In the genomic region with DNA sequence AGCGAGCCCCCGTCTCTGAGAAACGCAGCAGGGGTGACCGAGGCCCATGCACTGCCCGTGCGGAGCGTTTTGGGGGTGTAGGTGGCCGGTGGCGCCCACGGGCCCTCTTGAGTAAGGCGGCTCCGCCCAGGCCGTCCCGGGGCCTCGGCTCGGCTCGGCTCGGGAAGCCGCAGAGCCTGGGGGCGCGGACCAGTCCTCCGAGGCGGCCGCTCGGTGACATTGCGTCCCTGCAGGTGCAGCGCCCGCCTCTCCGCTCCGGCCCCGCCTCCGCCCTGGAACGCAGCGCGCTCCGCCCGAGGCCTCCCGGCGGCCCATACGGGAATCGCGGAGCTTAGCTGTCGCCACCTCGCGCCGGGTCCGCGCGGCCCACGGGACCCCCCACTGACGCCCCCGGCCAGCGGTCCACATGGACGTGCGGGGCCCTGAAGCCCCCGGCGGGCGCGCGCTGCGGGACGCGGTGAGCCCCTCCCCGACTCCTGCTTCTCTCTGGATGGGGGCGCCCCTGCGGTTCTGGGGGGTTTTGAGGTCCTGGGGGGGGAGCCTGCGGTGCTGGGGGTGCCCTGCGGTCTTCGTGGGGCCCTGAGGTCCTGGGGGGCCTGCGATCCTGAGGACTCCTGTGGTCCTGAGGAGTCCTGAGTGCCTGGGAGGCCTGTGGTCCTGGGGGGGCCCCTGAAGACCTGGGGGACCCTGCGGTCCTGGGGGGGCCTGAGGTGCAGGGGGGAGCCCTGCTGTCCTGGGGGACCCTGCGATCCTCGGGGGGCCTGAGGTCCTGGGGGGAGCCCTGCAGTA, we compare ENCODE assay signal across 8 cellular contexts.
DNase-seq lines count a peak whose midpoint lies in the region; ATAC-seq and TF ChIP-seq lines count a peak whose summit lies in the region.

HSBP1L1 (plus strand) TSS at position 314 of the 789 bp plus-strand sequence; CDS start at position 407, 93 bp downstream.

- H3K4me3 Mint-ChIP-seq in central memory CD8-positive, alpha-beta T cell = peak within 1 kb of the TSS; percentile 76

- no peaks in the 10 kb centered on the region for H3K27me3 Mint-ChIP-seq in central memory CD8-positive, alpha-beta T cell

- TF ChIP-seq EP300 in Ishikawa (IDR thresholded peaks at IDR 0.05; ENCODE audit: borderline replicate concordance) = no peak

- peak; percentile 75 for DNase-seq in ELR (ENCODE audit: low read depth)
- peak; percentile 87 for DNase-seq in WERI-Rb-1
- peak in 1 of 2 donors; percentile 37 for DNase-seq in central memory CD8-positive, alpha-beta T cell (ENCODE audit: low spot score in 2 of 2)
- peak; percentile 30 for DNase-seq in kidney glomerular epithelial cell (lab: John Stamatoyannopoulos, UW)
- DNase-seq in stimulated activated CD4-positive, alpha-beta T cell treated with anti-CD3 and anti-CD28 coated beads, Interleukin-2, amount 100 ng/mL, for 48 hours = peak; percentile 40 to 67
- no peak for DNase-seq in NCI-H1694 treated with DMSO at 0.1 percent for 48 hours (lab: John Stamatoyannopoulos, UW)

- peak within 1 kb of the TSS; percentile 68 for H3K4me3 ChIP-seq in WERI-Rb-1 (ENCODE audit: low read depth, low read length)

- peaks cover 16% of the 10 kb centered on the region for H3K36me3 Mint-ChIP-seq in central memory CD8-positive, alpha-beta T cell (ENCODE audit: insufficient read depth)

- no peaks in the 10 kb centered on the region for H3K27me3 ChIP-seq in WERI-Rb-1 (ENCODE audit: insufficient read depth, low read depth, severe bottlenecking)

- peak within 1 kb of the TSS; percentile 97 for H3K27ac Mint-ChIP-seq in central memory CD8-positive, alpha-beta T cell (ENCODE audit: low read depth)

- TF ChIP-seq CTCF in WERI-Rb-1 (IDR thresholded peaks at IDR 0.05; ENCODE audit: low read depth, low read length) = peak; percentile 48

- TF ChIP-seq RAD21 in Ishikawa (IDR thresholded peaks at IDR 0.05; ENCODE audit: low read depth) = peak; percentile 14; the same call in 1 of the 2 replicates

- no peaks in the 10 kb centered on the region for H3K9me3 ChIP-seq in WERI-Rb-1 (ENCODE audit: severe bottlenecking)

- H3K9me3 Mint-ChIP-seq in central memory CD8-positive, alpha-beta T cell = no peaks in the 10 kb centered on the region

- H3K27ac ChIP-seq in WERI-Rb-1 = peak within 1 kb of the TSS; percentile 80

- ATAC-seq in GM21526 (IDR thresholded peaks at IDR 0.05; ENCODE audit: low FRiP score, unreplicated experiment) = peak; percentile 50
- ATAC-seq in central memory CD8-positive, alpha-beta T cell (replicated peaks; ENCODE audit: extremely low read depth, poor library complexity, severe bottlenecking) = peak; percentile 38

- peaks cover 14% of the 10 kb centered on the region for H3K36me3 ChIP-seq in WERI-Rb-1

- peaks cover 22% of the 10 kb centered on the region for H3K4me1 Mint-ChIP-seq in central memory CD8-positive, alpha-beta T cell

TF ChIP-seq in Ishikawa, 13 proteins besides CTCF, POLR2A, EP300 and RAD21:
- TF ChIP-seq, protein P1, sequence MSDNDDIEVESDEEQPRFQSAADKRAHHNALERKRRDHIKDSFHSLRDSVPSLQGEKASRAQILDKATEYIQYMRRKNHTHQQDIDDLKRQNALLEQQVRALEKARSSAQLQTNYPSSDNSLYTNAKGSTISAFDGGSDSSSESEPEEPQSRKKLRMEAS (IDR thresholded peaks at IDR 0.05) = peak; percentile 68; the same call in 1 of the 2 replicates
- TF ChIP-seq USF1 (IDR thresholded peaks at IDR 0.05) (no peak), CREB1 (IDR thresholded peaks at IDR 0.05; ENCODE audit: low read depth) (no peak), TCF12 (IDR thresholded peaks at IDR 0.05; ENCODE audit: low read depth) (no peak), CEBPB (IDR thresholded peaks at IDR 0.05) (no peak), ZBTB7A (IDR thresholded peaks at IDR 0.05; ENCODE audit: low read depth) (peak; percentile 96), FOXM1 (IDR thresholded peaks at IDR 0.05; ENCODE audit: borderline replicate concordance, low read depth) (no peak), TAF1 (IDR thresholded peaks at IDR 0.05; ENCODE audit: low read depth) (peak; percentile 18; the same call in 1 of the 2 replicates), NFIC (IDR thresholded peaks at IDR 0.05) (no peak), EGR1 (IDR thresholded peaks at IDR 0.05) (no peak), TEAD4 (IDR thresholded peaks at IDR 0.05) (peak; percentile 53), YY1 (IDR thresholded peaks at IDR 0.05; ENCODE audit: low read depth) (no peak), REST (IDR thresholded peaks at IDR 0.05; ENCODE audit: low read depth) (no peak)
